25 cellular contexts compared by ENCODE assay signal in the genomic region with DNA sequence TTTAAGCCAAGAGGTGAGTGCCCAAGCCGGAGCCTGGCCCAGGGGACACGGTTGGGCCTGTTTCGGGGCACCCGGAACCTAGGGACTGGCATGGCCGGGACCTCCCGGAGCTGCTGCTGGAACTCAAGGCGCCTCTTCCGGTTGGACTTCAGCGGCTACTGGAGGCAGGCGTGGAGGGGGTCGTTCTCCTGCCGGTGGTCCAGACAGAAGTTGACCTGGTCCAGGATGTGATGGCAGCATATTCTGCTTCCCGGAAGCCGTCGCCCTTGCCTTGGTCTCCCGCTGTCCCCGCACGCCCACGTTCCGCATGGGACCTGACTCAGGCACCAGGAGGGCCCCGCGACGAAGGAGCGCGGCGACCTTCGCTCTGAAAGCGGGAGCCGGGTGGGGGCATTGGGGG.
DNase-seq lines count a peak whose midpoint lies in the region; TF ChIP-seq lines count a peak whose summit lies in the region.
"Had no signal": no experiment of that assay in that cellular context is flagged by ENCODE, and none has a peak within 500 bp of the region (broad histone marks: within the 10 kb centered on the region; RNA-seq: fewer than 3 reads in every experiment).

No MANE protein-coding gene starts in this region.

- intact Hi-C loops in esophagus muscularis mucosa (cut with DNase I) (no loop called here), spleen (cut with DNase I; ENCODE audit: low total_unique reads) (no loop called here)

- no peaks in the 10 kb centered on the region for H4K20me1 ChIP-seq in BLaER1
- no peaks in the 10 kb centered on the region for H4K20me1 ChIP-seq in BLaER1 treated with 17β-estradiol and CSF1 and Interleukin-3, amounts not matched to agents 10 nM and 100 nM

- TF ChIP-seq EP300 in esophagus muscularis mucosa (IDR thresholded peaks at IDR 0.05) = no peak

- WGBS in esophagus muscularis mucosa = 97% methylated on average over 26 of the region's 29 CpGs
- 95 to 97% (median 96%) methylated on average over 13 to 29 of the region's 29 CpGs for WGBS in spleen, 5 donors

- H3K4me1 ChIP-seq in BLaER1 = peaks cover 95% of the 10 kb centered on the region
- H3K4me1 ChIP-seq in BLaER1 treated with 17β-estradiol and CSF1 and Interleukin-3, amounts not matched to agents 10 nM and 100 nM = peaks cover 57 to 90% (median 83%) of the 10 kb centered on the region in 10 experiments
- peaks cover 0 to 4% (median 0%) of the 10 kb centered on the region in 4 donors for H3K4me1 ChIP-seq in esophagus muscularis mucosa
- peaks cover 0 to 14% (median 0%) of the 10 kb centered on the region in 6 donors for H3K4me1 ChIP-seq in spleen
- H3K4me1 ChIP-seq: BE2C had no signal

- no peaks in the 10 kb centered on the region for H3K9me3 Mint-ChIP-seq in T-helper 2 cell treated with Interferon-gamma antibody and Interleukin-4, amounts not matched to agents 5 μg/mL and 100 μg/mL, for 36 hours
- H3K9me3 Mint-ChIP-seq: CD14-positive monocyte had no signal

- no peaks in the 10 kb centered on the region for H3K36me3 Mint-ChIP-seq in T-helper 2 cell treated with Interferon-gamma antibody and Interleukin-4, amounts not matched to agents 5 μg/mL and 100 μg/mL, for 36 hours (ENCODE audit: low read depth)
- H3K36me3 Mint-ChIP-seq: CD14-positive monocyte; CD4-positive, alpha-beta memory T cell; CD4-positive, CD25-positive, alpha-beta regulatory T cell; CD8-positive, alpha-beta memory T cell had no signal

- no peaks in the 10 kb centered on the region for H3K36me3 ChIP-seq in BLaER1
- no peaks in the 10 kb centered on the region for H3K36me3 ChIP-seq in BLaER1 treated with 17β-estradiol and CSF1 and Interleukin-3, amounts not matched to agents 10 nM and 100 nM
- H3K36me3 ChIP-seq in esophagus muscularis mucosa = no peaks in the 10 kb centered on the region
- no peaks in the 10 kb centered on the region for H3K36me3 ChIP-seq in spleen
- H3K36me3 ChIP-seq: BE2C had no signal

- no peak overlapping the region for H3K9ac ChIP-seq in BLaER1
- no peak overlapping the region for H3K9ac ChIP-seq in BLaER1 treated with 17β-estradiol and CSF1 and Interleukin-3, amounts not matched to agents 10 nM and 100 nM

- TF ChIP-seq POLR2A in esophagus muscularis mucosa (IDR thresholded peaks at IDR 0.05; ENCODE audit: low read depth) = no peak
- no peak for TF ChIP-seq POLR2A in spleen (IDR thresholded peaks at IDR 0.05)

- H3K4me2 ChIP-seq in BLaER1 = 0 out of 2 replicates have a peak overlapping the region, but pooled peaks have one; percentile 25
- H3K4me2 ChIP-seq in BLaER1 treated with 17β-estradiol and CSF1 and Interleukin-3, amounts not matched to agents 10 nM and 100 nM = peak overlapping the region in 5 of 11 experiments; percentile 8 to 89 (median 18); a peak in 6 of 22 replicates

- DNase-seq in esophagus muscularis mucosa (ENCODE audit: extremely low spot score) = peak; percentile 74
- peak; percentile 69 for DNase-seq in spleen
- no peak for DNase-seq in activated CD4-positive, alpha-beta T cell treated with anti-CD3 and anti-CD28 coated beads, Interleukin-2, amount 50 U/mL, for 4 hours
- DNase-seq in NCI-H526 (lab: John Stamatoyannopoulos, UW) = no peak
- no peak for DNase-seq in T-helper 2 cell treated with Interferon-gamma antibody and Interleukin-4, amounts not matched to agents 5 μg/mL and 100 μg/mL, for 36 hours (ENCODE audit: low spot score)
- no peak for DNase-seq in medulla oblongata (ENCODE audit: extremely low spot score)
- DNase-seq: 8988T; ACHN; BE2C; C1 segment of cervical spinal cord; CD4-positive, alpha-beta memory T cell; CD4-positive, CD25-positive, alpha-beta regulatory T cell; CD8-positive, alpha-beta memory T cell; COR-L47; DMS 273 treated with DMSO at 0.1 percent for 48 hours; DMS153; DMS53; DMS79; DND-41; EL; GDM1 had no signal

- H3K4me3 Mint-ChIP-seq in T-helper 2 cell treated with Interferon-gamma antibody and Interleukin-4, amounts not matched to agents 5 μg/mL and 100 μg/mL, for 36 hours = no peak overlapping the region
- H3K4me3 Mint-ChIP-seq: CD14-positive monocyte; CD4-positive, alpha-beta memory T cell; CD4-positive, CD25-positive, alpha-beta regulatory T cell; CD8-positive, alpha-beta memory T cell had no signal

- H3K27me3 Mint-ChIP-seq in T-helper 2 cell treated with Interferon-gamma antibody and Interleukin-4, amounts not matched to agents 5 μg/mL and 100 μg/mL, for 36 hours (ENCODE audit: low read depth) = peaks cover 2% of the 10 kb centered on the region
- H3K27me3 Mint-ChIP-seq: CD4-positive, alpha-beta memory T cell; CD4-positive, CD25-positive, alpha-beta regulatory T cell; CD8-positive, alpha-beta memory T cell had no signal

- no peaks in the 10 kb centered on the region for H3K9me3 ChIP-seq in BLaER1
- no peaks in the 10 kb centered on the region; a peak in 1 of 22 replicates for H3K9me3 ChIP-seq in BLaER1 treated with 17β-estradiol and CSF1 and Interleukin-3, amounts not matched to agents 10 nM and 100 nM (replicated peaks in 1 of 11)
- H3K9me3 ChIP-seq in esophagus muscularis mucosa = no peaks in the 10 kb centered on the region
- H3K9me3 ChIP-seq in spleen = no peaks in the 10 kb centered on the region
- H3K9me3 ChIP-seq: BE2C had no signal

- H3K4me1 Mint-ChIP-seq in T-helper 2 cell treated with Interferon-gamma antibody and Interleukin-4, amounts not matched to agents 5 μg/mL and 100 μg/mL, for 36 hours (ENCODE audit: low read depth) = peaks cover 2% of the 10 kb centered on the region

- H3K27me3 ChIP-seq in BLaER1 = no peaks in the 10 kb centered on the region
- H3K27me3 ChIP-seq in BLaER1 treated with 17β-estradiol and CSF1 and Interleukin-3, amounts not matched to agents 10 nM and 100 nM = no peaks in the 10 kb centered on the region
- H3K27me3 ChIP-seq in esophagus muscularis mucosa = peaks cover 0 to 27% (median 0%) of the 10 kb centered on the region in 4 donors
- peaks cover 0 to 9% (median 0%) of the 10 kb centered on the region in 7 donors for H3K27me3 ChIP-seq in spleen (replicated peaks in 1 of 7)
- H3K27me3 ChIP-seq: BE2C had no signal

- no peak overlapping the region for H3K4me3 ChIP-seq in BLaER1
- no peak overlapping the region for H3K4me3 ChIP-seq in BLaER1 treated with 17β-estradiol and CSF1 and Interleukin-3, amounts not matched to agents 10 nM and 100 nM
- H3K4me3 ChIP-seq in esophagus muscularis mucosa = no peak overlapping the region
- H3K4me3 ChIP-seq in spleen = no peak overlapping the region
- H3K4me3 ChIP-seq: GM12878 had no signal

- no peak for TF ChIP-seq CTCF in esophagus muscularis mucosa (IDR thresholded peaks at IDR 0.05)
- TF ChIP-seq CTCF in spleen (IDR thresholded peaks at IDR 0.05 in 8 of 11, conservative IDR thresholded peaks at IDR 0.05 in 3 of 11) = no peak

- no peak overlapping the region for H3K27ac Mint-ChIP-seq in T-helper 2 cell treated with Interferon-gamma antibody and Interleukin-4, amounts not matched to agents 5 μg/mL and 100 μg/mL, for 36 hours
- H3K27ac Mint-ChIP-seq: CD14-positive monocyte; CD4-positive, alpha-beta memory T cell; CD4-positive, CD25-positive, alpha-beta regulatory T cell; CD8-positive, alpha-beta memory T cell had no signal

- H3K27ac ChIP-seq in BLaER1 (peak overlapping the region; percentile 74), esophagus muscularis mucosa (replicated peaks in 1 of 4) (no peak overlapping the region), spleen (no peak overlapping the region)
- H3K27ac ChIP-seq in BLaER1 treated with 17β-estradiol and CSF1 and Interleukin-3, amounts not matched to agents 10 nM and 100 nM = peak overlapping the region in 6 of 11 experiments; percentile 8 to 41 (median 29); a peak in 5 of 22 replicates

Comparison
In these comparisons a context has a peak if more than half of its experiments do, and no peak if none do; other contexts are left out.
1. H3K27ac ChIP-seq: peak in BLaER1 (single experiment) and BLaER1 treated with 17β-estradiol and CSF1 and Interleukin-3, amounts not matched to agents 10 nM and 100 nM (6 of 11); none in esophagus muscularis mucosa (0 of 4) and spleen (0 of 8).
2. DNase-seq: peak in esophagus muscularis mucosa (single experiment) and spleen (single experiment); none in activated CD4-positive, alpha-beta T cell treated with anti-CD3 and anti-CD28 coated beads, Interleukin-2, amount 50 U/mL, for 4 hours (0 of 2), NCI-H526 (0 of 2), T-helper 2 cell treated with Interferon-gamma antibody and Interleukin-4, amounts not matched to agents 5 μg/mL and 100 μg/mL, for 36 hours (single experiment) and medulla oblongata (single experiment).